In genomic region chr11:106369224-106369623, GRCh38 we compare ENCODE assay signal across 1 cellular context.
TF ChIP-seq lines count a peak whose summit lies in the region.

No MANE protein-coding gene starts in this region.

TF ChIP-seq in HCT116, 20 proteins besides CTCF, POLR2A, EP300 and RAD21:
- TF ChIP-seq EGR1 (IDR thresholded peaks at IDR 0.05; ENCODE audit: low read depth), result no peak
- no peak for TF ChIP-seq ZNF274 (IDR thresholded peaks at IDR 0.05; ENCODE audit: low read depth, low read length)
- no peak for TF ChIP-seq EZH2phosphoT487 (IDR thresholded peaks at IDR 0.05; ENCODE audit: borderline replicate concordance)
- no peak for TF ChIP-seq CBX3 (IDR thresholded peaks at IDR 0.05; ENCODE audit: low read depth)
- TF ChIP-seq YY1 (IDR thresholded peaks at IDR 0.05; ENCODE audit: extremely low read depth, insufficient replicate concordance, low read depth, low read length), result no peak
- no peak for TF ChIP-seq ZFX (IDR thresholded peaks at IDR 0.05)
- no peak for TF ChIP-seq SIN3A (IDR thresholded peaks at IDR 0.05; ENCODE audit: low read depth)
- TF ChIP-seq, protein P1, sequence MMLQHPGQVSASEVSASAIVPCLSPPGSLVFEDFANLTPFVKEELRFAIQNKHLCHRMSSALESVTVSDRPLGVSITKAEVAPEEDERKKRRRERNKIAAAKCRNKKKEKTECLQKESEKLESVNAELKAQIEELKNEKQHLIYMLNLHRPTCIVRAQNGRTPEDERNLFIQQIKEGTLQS (IDR thresholded peaks at IDR 0.05), result no peak
- TF ChIP-seq, protein P2, sequence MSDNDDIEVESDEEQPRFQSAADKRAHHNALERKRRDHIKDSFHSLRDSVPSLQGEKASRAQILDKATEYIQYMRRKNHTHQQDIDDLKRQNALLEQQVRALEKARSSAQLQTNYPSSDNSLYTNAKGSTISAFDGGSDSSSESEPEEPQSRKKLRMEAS (IDR thresholded peaks at IDR 0.05), result no peak
- TF ChIP-seq JUND (IDR thresholded peaks at IDR 0.05), result no peak
- no peak for TF ChIP-seq POLR2AphosphoS5 (IDR thresholded peaks at IDR 0.05; ENCODE audit: low read depth, low read length)
- TF ChIP-seq ZBTB33 (IDR thresholded peaks at IDR 0.05; ENCODE audit: extremely low read depth, insufficient replicate concordance, low read length), result no peak
